Comparison of ENCODE assay signal across 1 cellular context in the genomic region with DNA sequence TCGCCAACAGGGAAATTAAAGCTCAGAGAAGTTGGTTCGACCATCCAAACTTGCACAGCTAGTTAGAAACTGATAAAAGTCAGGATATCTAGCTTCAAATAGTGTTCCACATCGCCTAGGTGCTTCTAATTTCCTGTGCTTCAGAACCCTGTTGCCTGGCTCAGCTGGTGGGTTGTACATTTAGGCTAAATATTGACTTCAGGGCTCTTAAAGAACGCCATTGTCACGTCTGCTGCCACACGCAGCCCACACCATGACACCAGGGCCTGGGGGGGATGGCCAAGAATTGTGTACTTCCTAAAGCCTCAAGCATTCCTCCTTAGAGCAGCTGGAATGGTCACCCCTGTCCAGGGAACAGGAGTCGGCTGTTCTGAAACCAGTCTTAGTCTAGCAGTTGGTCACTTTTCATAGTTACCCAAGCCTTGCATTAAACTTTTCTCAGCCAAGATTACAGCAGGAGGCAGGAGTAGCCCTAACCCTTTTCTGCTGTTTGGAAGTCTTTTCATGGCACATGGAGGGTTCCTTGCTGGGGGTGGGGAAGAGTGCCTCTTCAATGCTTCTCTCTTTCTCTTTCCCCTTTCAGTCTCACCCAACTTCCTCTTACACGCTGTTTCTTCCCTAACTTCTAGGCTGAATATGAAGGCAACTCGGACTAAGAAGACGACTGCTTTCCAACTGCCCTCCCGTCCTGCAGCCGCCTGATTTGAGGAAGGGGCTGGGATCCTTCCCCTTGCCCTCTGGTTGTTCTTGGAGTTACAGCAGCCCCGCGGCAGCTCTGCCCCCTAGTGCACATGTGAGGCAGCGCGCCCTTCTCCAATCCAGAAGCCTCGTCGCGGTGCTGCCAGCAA.
TF ChIP-seq lines count a peak whose summit lies in the region.

No MANE protein-coding gene starts in this region.

TF ChIP-seq in HepG2, 621 proteins besides CTCF, POLR2A, EP300 and RAD21 (continued from another document):
- no peak for TF ChIP-seq ZBTB33 (CRISPR knock-in tag; IDR thresholded peaks at IDR 0.05)
- no peak for TF ChIP-seq TBL1XR1 (IDR thresholded peaks at IDR 0.05; ENCODE audit: borderline replicate concordance, low read length, partially characterized antibody)
